ENCODE assay signal across 8 cellular contexts in the genomic region with DNA sequence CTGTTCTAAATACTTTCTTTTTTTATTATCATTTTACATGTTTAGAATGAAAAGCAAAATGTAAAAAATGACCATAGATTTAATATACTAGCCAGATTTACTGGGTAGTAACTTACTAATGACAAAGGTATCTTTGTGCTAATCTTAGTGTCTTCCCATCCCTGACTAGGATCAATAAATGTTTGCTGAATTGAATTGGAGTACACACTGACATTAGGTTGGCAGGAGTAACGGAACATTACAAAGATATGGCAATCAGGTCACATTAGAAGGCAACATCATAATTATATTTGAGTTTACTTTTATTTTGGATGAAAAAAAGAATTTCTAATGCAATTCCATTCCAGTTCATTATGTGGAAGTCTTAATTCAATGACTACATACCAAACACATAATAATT.
"Had no signal": no experiment of that assay in that cellular context is flagged by ENCODE, and none has a peak within 500 bp of the region (broad histone marks: within the 10 kb centered on the region; RNA-seq: fewer than 3 reads in every experiment).

No MANE protein-coding gene starts in this region.

- H3K4me3 ChIP-seq: GM12878 had no signal

- ATAC-seq: GM12878 had no signal

- DNase-seq: GDM1, GF-D8 had no signal

- FAIRE-seq: G401.6, GM12878, GM12891, GM12892, GM18507, GM19239 had no signal
